Comparison of ENCODE assay signal across 6 cellular contexts in the genomic region with DNA sequence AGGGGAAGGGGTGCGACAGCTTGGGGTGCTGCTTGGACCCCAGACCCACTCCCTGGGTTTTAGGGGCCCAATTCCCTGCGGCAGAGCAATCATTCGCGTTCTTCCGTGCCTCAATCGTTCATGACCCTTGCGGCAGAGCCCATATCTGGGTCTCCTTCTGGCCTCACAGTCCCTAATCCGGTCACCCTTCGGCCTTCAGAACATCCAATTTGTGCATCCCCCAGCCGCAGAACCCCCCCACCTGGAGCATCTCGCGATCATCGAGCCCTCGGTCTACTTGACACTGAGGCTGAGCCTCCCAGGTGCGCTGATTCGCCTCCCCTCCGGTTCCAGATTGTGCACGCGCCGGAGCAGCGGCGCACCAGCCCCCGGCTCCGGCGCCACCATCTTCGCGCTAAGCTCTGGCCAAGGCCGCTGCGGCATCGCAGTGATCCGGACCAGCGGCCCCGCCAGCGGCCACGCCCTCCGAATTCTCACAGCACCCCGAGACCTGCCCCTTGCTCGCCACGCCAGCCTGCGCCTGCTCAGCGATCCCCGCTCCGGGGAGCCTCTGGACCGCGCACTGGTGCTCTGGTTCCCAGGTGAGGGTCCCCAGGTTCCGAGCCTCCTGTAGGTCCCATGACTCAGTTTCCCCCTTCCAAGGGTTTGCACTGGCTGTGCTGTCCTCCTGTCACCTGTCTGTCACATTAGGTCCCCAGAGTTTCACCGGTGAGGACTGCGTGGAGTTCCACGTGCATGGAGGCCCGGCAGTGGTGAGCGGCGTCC. TPM values are rescaled to one million over a fixed set of nuclear protein-coding genes. Genes with fewer than 3 reads are reported as not detected.
DNase-seq lines count a peak whose midpoint lies in the region; ATAC-seq and TF ChIP-seq lines count a peak whose summit lies in the region.

No MANE protein-coding gene starts in this region.

- H3K4me3 ChIP-seq in H7 (ENCODE audit: insufficient read depth, low read depth, low read length) (peak overlapping the region; percentile 93), right atrium auricular region (peak overlapping the region; percentile 73 to 81), thoracic aorta (peak overlapping the region; percentile 96)

- no peak for ATAC-seq in thoracic aorta (ENCODE audit: insufficient number of reproducible peaks, low FRiP score, low read depth)
- no peak for ATAC-seq in GM19467 (IDR thresholded peaks at IDR 0.05; ENCODE audit: unreplicated experiment)
- no peak for ATAC-seq in GM18861 (IDR thresholded peaks at IDR 0.05; ENCODE audit: unreplicated experiment)

- H3K4me1 ChIP-seq in right atrium auricular region = peaks cover 0 to 41% of the 10 kb centered on the region in 2 donors
- H3K4me1 ChIP-seq in thoracic aorta (ENCODE audit: control insufficient read depth in 1 of 2, low read depth in 2 of 2) = peaks cover 20 to 41% of the 10 kb centered on the region in 2 donors

- TF ChIP-seq CTCF in right atrium auricular region (IDR thresholded peaks at IDR 0.05) (no peak), thoracic aorta (IDR thresholded peaks at IDR 0.05) (no peak)

- H3K27me3 ChIP-seq in H7 (ENCODE audit: control insufficient read depth, insufficient read depth, low read length) = no peaks in the 10 kb centered on the region
- H3K27me3 ChIP-seq in right atrium auricular region = no peaks in the 10 kb centered on the region
- H3K27me3 ChIP-seq in thoracic aorta (replicated peaks; ENCODE audit: insufficient read depth) = no peaks in the 10 kb centered on the region

- H3K9me3 ChIP-seq in right atrium auricular region (no peaks in the 10 kb centered on the region), thoracic aorta (no peaks in the 10 kb centered on the region)

- H3K27ac ChIP-seq in right atrium auricular region (peak overlapping the region; percentile 92 to 93), thoracic aorta (peak overlapping the region; percentile 3 to 28)

- DNase-seq in H7 = peak; percentile 84
- DNase-seq in T-helper 2 cell = peak in 3 of 5 experiments; percentile 11 to 67 (median 15)
- DNase-seq in right atrium auricular region (ENCODE audit: low spot score) = no peak
- DNase-seq in thoracic aorta (ENCODE audit: low spot score) = no peak

- H3K36me3 ChIP-seq in H7 (replicated peaks; ENCODE audit: control insufficient read depth, insufficient read depth, low read length) (peaks cover 4% of the 10 kb centered on the region), right atrium auricular region (no peaks in the 10 kb centered on the region), thoracic aorta (peaks cover 9% of the 10 kb centered on the region)

RNA-seq across cellular contexts. Expression of a gene that starts 0.5 kb away (rescaled TPM):
- total RNA-seq in H7 (2014; rRNA removed; shearing (Covaris generic)) = 63.0 and 64.9 TPM in 2 replicates
- total RNA-seq in right atrium auricular region (10 to 100 TPM in 1 of 2 donors, 1 to 10 TPM in 1; 6.0 to 16.8 TPM), thoracic aorta (10 to 100 TPM; 20.7 to 72.5 TPM)

RNA-seq across cellular contexts. Expression of a gene that starts 3.2 kb away (rescaled TPM):
- 6.9 and 7.5 TPM in 2 replicates for total RNA-seq in H7 (2014; rRNA removed; shearing (Covaris generic))
- total RNA-seq in right atrium auricular region (1 to 10 TPM; 4.2 to 5.2 TPM), thoracic aorta (10 to 100 TPM in 1 of 2 donors, 1 to 10 TPM in 1; 9.5 to 13.4 TPM)

RNA-seq across cellular contexts. Expression of a gene that starts 28.5 kb away (rescaled TPM):
- 32.8 and 50.8 TPM in 2 replicates for total RNA-seq in H7 (2014; rRNA removed; shearing (Covaris generic))
- total RNA-seq in right atrium auricular region (10 to 100 TPM; 22.2 to 40.1 TPM), thoracic aorta (10 to 100 TPM in 1 of 2 donors, 1 to 10 TPM in 1; 8.9 to 13.5 TPM)

RNA-seq across cellular contexts. Expression of a gene that starts 32.2 kb away (rescaled TPM):
- total RNA-seq in H7 (2014; rRNA removed; shearing (Covaris generic)) = 76.7 and 121 TPM in 2 replicates
- total RNA-seq in right atrium auricular region (100 to 1,000 TPM; 203 to 254 TPM), thoracic aorta (100 to 1,000 TPM; 132 to 140 TPM)

RNA-seq across cellular contexts. Expression of a gene that starts 34.6 kb away (rescaled TPM):
- 13.6 and 15.1 TPM in 2 replicates for total RNA-seq in H7 (2014; rRNA removed; shearing (Covaris generic))
- total RNA-seq in right atrium auricular region = 10 to 100 TPM; 11.8 to 15.8 TPM
- 10 to 100 TPM in 1 of 2 donors, 1 to 10 TPM in 1; 9.8 to 24.0 TPM for total RNA-seq in thoracic aorta

Comparison
In these comparisons a context has a peak if more than half of its experiments do, and no peak if none do; other contexts are left out.
1. DNase-seq: peak in H7 (single experiment) and T-helper 2 cell (3 of 5); none in right atrium auricular region (single experiment) and thoracic aorta (single experiment).
2. Peak in every context shown above with its lines, with median percentiles within 50 percentile points of each other: H3K4me3 ChIP-seq.